In the genomic region with DNA sequence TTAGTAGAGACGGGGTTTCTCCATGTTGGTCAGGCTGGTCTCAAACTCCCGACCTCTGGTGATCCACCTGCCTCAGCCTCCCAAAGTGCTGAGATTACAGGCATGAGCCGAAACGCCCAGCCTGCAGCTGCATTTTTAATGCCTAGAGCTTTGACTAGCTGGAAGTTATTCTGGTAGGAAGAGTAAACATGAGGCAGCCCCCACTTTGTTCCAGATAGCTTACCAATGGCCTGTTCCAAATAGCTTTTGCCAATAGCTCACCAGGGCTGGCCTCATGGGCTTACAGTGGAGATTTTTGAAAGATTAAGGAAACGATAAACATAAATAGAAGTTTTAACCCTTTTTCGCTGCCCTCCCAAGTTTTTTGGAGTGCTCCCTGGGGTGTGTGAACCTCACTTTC, we compare ENCODE assay signal across 14 cellular contexts. TPM values are rescaled to one million over a fixed set of nuclear protein-coding genes. Genes with fewer than 3 reads are reported as not detected.
DNase-seq lines count a peak whose midpoint lies in the region; ATAC-seq and TF ChIP-seq lines count a peak whose summit lies in the region.
"Had no signal": no experiment of that assay in that cellular context is flagged by ENCODE, and none has a peak within 500 bp of the region (broad histone marks: within the 10 kb centered on the region; RNA-seq: fewer than 3 reads in every experiment).

No MANE protein-coding gene starts in this region.

- no peak for TF ChIP-seq POLR2A in heart left ventricle (IDR thresholded peaks at IDR 0.05)

- 68 to 84% (median 73%) methylated on average over 6 of the region's 6 CpGs for WGBS in heart left ventricle, 4 donors

- TF ChIP-seq CTCF in heart left ventricle (IDR thresholded peaks at IDR 0.05) (no peak), fibroblast of villous mesenchyme (IDR thresholded peaks at IDR 0.05; ENCODE audit: insufficient read depth, low read depth, low read length) (no peak)

- intact Hi-C loops in Right ventricle myocardium inferior (cut with DNase I) (no loop called here), heart left ventricle (cut with DNase I) (no loop called here)

- H3K9me3 ChIP-seq in heart left ventricle: no peaks in the 10 kb centered on the region
- H3K9me3 ChIP-seq: BLaER1 treated with 17β-estradiol and CSF1 and Interleukin-3, amounts not matched to agents 10 nM and 100 nM had no signal

- no peak overlapping the region for H3K4me3 ChIP-seq in heart left ventricle
- H3K4me3 ChIP-seq in fibroblast of villous mesenchyme (ENCODE audit: low read depth, low read length): no peak overlapping the region
- H3K4me3 ChIP-seq: BLaER1 treated with 17β-estradiol and CSF1 and Interleukin-3, amounts not matched to agents 10 nM and 100 nM; K562 had no signal

- DNase-seq in Right ventricle myocardium inferior (ENCODE audit: missing footprints) (peak; percentile 20), heart left ventricle (no peak), SHP77 (lab: John Stamatoyannopoulos, UW) (peak; percentile 75 to 84), fibroblast of villous mesenchyme (ENCODE audit: low read depth) (peak; percentile 42), HuH-7.5 (ENCODE audit: low spot score) (no peak)
- DNase-seq in activated naive CD4-positive, alpha-beta T cell treated with Interleukin-2 at 50 U/mL for 16 hours: no peak
- DNase-seq in stimulated activated CD4-positive, alpha-beta T cell treated with anti-CD3 and anti-CD28 coated beads, Interleukin-15, amount 100 ng/mL, for 24 hours: no peak
- DNase-seq: ACHN; CD4-positive, CD25-positive, alpha-beta regulatory T cell; DMS79; GOT3 had no signal

- no peaks in the 10 kb centered on the region for H3K27me3 ChIP-seq in heart left ventricle

- no peak for ATAC-seq in Right ventricle myocardium inferior
- ATAC-seq in heart left ventricle: no peak
- ATAC-seq: K562 had no signal

- peaks cover 0 to 5% (median 0%) of the 10 kb centered on the region in 12 donors for H3K4me1 ChIP-seq in heart left ventricle

- H3K27ac ChIP-seq in heart left ventricle: no peak overlapping the region
- H3K27ac ChIP-seq: BLaER1 treated with 17β-estradiol and CSF1 and Interleukin-3, amounts not matched to agents 10 nM and 100 nM had no signal

- peaks cover 0 to 93% (median 54%) of the 10 kb centered on the region in 9 donors for H3K36me3 ChIP-seq in heart left ventricle

RNA-seq across cellular contexts. Expression of a gene that starts 9.8 kb away (rescaled TPM):
- total RNA-seq in Right ventricle myocardium inferior: 11.2 TPM
- total RNA-seq in heart left ventricle: 10 to 100 TPM in 5 of 9 donors, 1 to 10 TPM in 4; 5.8 to 43.5 (median 11.5) TPM
- polyA plus RNA-seq in heart left ventricle: 1 to 10 TPM; 5.2 to 8.6 TPM
- 53.5 and 106 TPM in 2 replicates for total RNA-seq in fibroblast of villous mesenchyme
- total RNA-seq: A172 had no signal

RNA-seq across cellular contexts. Expression of a gene that starts 44.3 kb away (rescaled TPM):
- total RNA-seq in Right ventricle myocardium inferior: 1,403 TPM
- 1,000 to 10,000 TPM in 8 of 9 donors, 100 to 1,000 TPM in 1; 665 to 2,180 (median 1,547) TPM for total RNA-seq in heart left ventricle
- polyA plus RNA-seq in heart left ventricle: 1,000 to 10,000 TPM in 1 of 2 donors, 100 to 1,000 TPM in 1; 932 to 1,006 TPM
- 1,346 and 1,383 TPM in 2 replicates for total RNA-seq in fibroblast of villous mesenchyme

Comparison
In these comparisons a context has a peak if more than half of its experiments do, and no peak if none do; other contexts are left out.
1. DNase-seq: peak in Right ventricle myocardium inferior (single experiment), SHP77 (2 of 2) and fibroblast of villous mesenchyme (single experiment); none in heart left ventricle (0 of 5), activated naive CD4-positive, alpha-beta T cell treated with Interleukin-2 at 50 U/mL for 16 hours (single experiment), stimulated activated CD4-positive, alpha-beta T cell treated with anti-CD3 and anti-CD28 coated beads, Interleukin-15, amount 100 ng/mL, for 24 hours (single experiment) and HuH-7.5 (single experiment).